In the genomic region with DNA sequence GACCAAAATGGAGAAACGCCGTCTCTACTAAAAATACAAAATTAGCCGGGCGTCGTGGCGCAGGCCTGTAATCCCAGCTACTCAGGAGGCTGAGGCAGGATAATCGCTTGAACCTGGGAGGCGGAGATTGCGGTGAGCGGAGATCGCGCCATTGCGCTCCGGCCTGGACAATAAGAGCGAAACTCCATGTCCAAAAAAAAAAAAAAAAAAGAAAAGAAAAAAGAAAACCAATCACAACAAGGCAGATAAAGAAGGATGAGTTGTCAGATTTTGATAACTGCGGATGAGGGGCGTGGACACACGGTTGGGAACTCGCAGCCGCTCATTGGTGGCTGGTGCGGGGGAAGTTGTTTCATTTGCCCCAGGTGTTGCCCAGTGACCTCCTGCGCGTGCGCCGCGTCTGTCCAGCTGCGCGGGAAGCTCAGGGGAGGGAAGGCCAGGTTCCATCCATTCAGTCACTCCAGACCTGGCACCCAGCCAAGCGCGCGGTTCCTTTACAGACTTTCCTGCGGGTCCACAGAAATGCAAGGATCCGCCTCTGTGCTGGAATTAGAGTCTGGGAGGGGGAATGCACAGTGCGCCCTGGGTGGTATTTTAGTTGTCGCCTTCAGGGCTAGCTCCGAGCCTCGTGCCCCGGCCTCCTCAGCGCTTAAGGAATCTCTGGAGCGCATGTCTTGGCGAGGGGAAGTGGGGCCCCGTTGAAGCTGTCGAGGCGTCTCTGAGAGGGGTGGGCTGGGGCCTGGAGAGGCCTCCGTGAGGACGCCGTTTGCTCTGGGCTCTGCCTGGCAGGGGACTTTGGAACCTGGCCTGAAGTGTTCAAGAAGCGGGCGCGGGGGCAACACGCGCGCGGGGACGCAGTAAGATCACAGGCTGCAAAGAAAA, we compare ENCODE assay signal across 1 cellular context.
A peak's percentile ranks its signal among the peaks of the same experiment; 100 is the strongest.
TF ChIP-seq lines count a peak whose summit lies in the region.

No MANE protein-coding gene starts in this region.

TF ChIP-seq in HepG2, 621 proteins besides CTCF, POLR2A, EP300 and RAD21 (continued from another document and continues in another):
- TF ChIP-seq, protein P1, sequence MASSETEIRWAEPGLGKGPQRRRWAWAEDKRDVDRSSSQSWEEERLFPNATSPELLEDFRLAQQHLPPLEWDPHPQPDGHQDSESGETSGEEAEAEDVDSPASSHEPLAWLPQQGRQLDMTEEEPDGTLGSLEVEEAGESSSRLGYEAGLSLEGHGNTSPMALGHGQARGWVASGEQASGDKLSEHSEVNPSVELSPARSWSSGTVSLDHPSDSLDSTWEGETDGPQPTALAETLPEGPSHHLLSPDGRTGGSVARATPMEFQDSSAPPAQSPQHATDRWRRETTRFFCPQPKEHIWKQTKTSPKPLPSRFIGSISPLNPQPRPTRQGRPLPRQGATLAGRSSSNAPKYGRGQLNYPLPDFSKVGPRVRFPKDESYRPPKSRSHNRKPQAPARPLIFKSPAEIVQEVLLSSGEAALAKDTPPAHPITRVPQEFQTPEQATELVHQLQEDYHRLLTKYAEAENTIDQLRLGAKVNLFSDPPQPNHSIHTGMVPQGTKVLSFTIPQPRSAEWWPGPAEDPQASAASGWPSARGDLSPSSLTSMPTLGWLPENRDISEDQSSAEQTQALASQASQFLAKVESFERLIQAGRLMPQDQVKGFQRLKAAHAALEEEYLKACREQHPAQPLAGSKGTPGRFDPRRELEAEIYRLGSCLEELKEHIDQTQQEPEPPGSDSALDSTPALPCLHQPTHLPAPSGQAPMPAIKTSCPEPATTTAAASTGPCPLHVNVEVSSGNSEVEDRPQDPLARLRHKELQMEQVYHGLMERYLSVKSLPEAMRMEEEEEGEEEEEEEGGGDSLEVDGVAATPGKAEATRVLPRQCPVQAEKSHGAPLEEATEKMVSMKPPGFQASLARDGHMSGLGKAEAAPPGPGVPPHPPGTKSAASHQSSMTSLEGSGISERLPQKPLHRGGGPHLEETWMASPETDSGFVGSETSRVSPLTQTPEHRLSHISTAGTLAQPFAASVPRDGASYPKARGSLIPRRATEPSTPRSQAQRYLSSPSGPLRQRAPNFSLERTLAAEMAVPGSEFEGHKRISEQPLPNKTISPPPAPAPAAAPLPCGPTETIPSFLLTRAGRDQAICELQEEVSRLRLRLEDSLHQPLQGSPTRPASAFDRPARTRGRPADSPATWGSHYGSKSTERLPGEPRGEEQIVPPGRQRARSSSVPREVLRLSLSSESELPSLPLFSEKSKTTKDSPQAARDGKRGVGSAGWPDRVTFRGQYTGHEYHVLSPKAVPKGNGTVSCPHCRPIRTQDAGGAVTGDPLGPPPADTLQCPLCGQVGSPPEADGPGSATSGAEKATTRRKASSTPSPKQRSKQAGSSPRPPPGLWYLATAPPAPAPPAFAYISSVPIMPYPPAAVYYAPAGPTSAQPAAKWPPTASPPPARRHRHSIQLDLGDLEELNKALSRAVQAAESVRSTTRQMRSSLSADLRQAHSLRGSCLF (CRISPR knock-in tag; IDR thresholded peaks at IDR 0.05; ENCODE audit: borderline replicate concordance) = peak; percentile 15; the same call in 1 of the 2 replicates
- TF ChIP-seq, protein P2, sequence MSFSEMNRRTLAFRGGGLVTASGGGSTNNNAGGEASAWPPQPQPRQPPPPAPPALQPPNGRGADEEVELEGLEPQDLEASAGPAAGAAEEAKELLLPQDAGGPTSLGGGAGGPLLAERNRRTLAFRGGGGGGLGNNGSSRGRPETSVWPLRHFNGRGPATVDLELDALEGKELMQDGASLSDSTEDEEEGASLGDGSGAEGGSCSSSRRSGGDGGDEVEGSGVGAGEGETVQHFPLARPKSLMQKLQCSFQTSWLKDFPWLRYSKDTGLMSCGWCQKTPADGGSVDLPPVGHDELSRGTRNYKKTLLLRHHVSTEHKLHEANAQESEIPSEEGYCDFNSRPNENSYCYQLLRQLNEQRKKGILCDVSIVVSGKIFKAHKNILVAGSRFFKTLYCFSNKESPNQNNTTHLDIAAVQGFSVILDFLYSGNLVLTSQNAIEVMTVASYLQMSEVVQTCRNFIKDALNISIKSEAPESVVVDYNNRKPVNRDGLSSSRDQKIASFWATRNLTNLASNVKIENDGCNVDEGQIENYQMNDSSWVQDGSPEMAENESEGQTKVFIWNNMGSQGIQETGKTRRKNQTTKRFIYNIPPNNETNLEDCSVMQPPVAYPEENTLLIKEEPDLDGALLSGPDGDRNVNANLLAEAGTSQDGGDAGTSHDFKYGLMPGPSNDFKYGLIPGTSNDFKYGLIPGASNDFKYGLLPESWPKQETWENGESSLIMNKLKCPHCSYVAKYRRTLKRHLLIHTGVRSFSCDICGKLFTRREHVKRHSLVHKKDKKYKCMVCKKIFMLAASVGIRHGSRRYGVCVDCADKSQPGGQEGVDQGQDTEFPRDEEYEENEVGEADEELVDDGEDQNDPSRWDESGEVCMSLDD (CRISPR knock-in tag; IDR thresholded peaks at IDR 0.05; ENCODE audit: borderline replicate concordance) = no peak
- no peak for TF ChIP-seq NFRKB (IDR thresholded peaks at IDR 0.05)
- TF ChIP-seq, protein P3, sequence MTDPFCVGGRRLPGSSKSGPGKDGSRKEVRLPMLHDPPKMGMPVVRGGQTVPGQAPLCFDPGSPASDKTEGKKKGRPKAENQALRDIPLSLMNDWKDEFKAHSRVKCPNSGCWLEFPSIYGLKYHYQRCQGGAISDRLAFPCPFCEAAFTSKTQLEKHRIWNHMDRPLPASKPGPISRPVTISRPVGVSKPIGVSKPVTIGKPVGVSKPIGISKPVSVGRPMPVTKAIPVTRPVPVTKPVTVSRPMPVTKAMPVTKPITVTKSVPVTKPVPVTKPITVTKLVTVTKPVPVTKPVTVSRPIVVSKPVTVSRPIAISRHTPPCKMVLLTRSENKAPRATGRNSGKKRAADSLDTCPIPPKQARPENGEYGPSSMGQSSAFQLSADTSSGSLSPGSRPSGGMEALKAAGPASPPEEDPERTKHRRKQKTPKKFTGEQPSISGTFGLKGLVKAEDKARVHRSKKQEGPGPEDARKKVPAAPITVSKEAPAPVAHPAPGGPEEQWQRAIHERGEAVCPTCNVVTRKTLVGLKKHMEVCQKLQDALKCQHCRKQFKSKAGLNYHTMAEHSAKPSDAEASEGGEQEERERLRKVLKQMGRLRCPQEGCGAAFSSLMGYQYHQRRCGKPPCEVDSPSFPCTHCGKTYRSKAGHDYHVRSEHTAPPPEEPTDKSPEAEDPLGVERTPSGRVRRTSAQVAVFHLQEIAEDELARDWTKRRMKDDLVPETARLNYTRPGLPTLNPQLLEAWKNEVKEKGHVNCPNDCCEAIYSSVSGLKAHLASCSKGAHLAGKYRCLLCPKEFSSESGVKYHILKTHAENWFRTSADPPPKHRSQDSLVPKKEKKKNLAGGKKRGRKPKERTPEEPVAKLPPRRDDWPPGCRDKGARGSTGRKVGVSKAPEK (CRISPR knock-in tag; IDR thresholded peaks at IDR 0.05; ENCODE audit: borderline replicate concordance) = 0 out of 2 replicates have a peak, but pooled peaks have one; percentile 36
- TF ChIP-seq ZNF567 (CRISPR knock-in tag; IDR thresholded peaks at IDR 0.05; ENCODE audit: borderline replicate concordance) = peak; percentile 61
- TF ChIP-seq MAF1 (CRISPR knock-in tag; IDR thresholded peaks at IDR 0.05; ENCODE audit: borderline replicate concordance) = no peak
- no peak for TF ChIP-seq BCL6 (CRISPR knock-in tag; IDR thresholded peaks at IDR 0.05)
- TF ChIP-seq BRD4 (CRISPR knock-in tag; IDR thresholded peaks at IDR 0.05) = 0 out of 2 replicates have a peak, but pooled peaks have one; percentile 18
- TF ChIP-seq, protein P4, sequence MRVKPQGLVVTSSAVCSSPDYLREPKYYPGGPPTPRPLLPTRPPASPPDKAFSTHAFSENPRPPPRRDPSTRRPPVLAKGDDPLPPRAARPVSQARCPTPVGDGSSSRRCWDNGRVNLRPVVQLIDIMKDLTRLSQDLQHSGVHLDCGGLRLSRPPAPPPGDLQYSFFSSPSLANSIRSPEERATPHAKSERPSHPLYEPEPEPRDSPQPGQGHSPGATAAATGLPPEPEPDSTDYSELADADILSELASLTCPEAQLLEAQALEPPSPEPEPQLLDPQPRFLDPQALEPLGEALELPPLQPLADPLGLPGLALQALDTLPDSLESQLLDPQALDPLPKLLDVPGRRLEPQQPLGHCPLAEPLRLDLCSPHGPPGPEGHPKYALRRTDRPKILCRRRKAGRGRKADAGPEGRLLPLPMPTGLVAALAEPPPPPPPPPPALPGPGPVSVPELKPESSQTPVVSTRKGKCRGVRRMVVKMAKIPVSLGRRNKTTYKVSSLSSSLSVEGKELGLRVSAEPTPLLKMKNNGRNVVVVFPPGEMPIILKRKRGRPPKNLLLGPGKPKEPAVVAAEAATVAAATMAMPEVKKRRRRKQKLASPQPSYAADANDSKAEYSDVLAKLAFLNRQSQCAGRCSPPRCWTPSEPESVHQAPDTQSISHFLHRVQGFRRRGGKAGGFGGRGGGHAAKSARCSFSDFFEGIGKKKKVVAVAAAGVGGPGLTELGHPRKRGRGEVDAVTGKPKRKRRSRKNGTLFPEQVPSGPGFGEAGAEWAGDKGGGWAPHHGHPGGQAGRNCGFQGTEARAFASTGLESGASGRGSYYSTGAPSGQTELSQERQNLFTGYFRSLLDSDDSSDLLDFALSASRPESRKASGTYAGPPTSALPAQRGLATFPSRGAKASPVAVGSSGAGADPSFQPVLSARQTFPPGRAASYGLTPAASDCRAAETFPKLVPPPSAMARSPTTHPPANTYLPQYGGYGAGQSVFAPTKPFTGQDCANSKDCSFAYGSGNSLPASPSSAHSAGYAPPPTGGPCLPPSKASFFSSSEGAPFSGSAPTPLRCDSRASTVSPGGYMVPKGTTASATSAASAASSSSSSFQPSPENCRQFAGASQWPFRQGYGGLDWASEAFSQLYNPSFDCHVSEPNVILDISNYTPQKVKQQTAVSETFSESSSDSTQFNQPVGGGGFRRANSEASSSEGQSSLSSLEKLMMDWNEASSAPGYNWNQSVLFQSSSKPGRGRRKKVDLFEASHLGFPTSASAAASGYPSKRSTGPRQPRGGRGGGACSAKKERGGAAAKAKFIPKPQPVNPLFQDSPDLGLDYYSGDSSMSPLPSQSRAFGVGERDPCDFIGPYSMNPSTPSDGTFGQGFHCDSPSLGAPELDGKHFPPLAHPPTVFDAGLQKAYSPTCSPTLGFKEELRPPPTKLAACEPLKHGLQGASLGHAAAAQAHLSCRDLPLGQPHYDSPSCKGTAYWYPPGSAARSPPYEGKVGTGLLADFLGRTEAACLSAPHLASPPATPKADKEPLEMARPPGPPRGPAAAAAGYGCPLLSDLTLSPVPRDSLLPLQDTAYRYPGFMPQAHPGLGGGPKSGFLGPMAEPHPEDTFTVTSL (CRISPR knock-in tag; IDR thresholded peaks at IDR 0.05; ENCODE audit: borderline replicate concordance) = no peak
- TF ChIP-seq ZSCAN21 (CRISPR knock-in tag; IDR thresholded peaks at IDR 0.05; ENCODE audit: borderline replicate concordance) = no peak; the same call in 1 of the 2 replicates
- TF ChIP-seq, protein P5, sequence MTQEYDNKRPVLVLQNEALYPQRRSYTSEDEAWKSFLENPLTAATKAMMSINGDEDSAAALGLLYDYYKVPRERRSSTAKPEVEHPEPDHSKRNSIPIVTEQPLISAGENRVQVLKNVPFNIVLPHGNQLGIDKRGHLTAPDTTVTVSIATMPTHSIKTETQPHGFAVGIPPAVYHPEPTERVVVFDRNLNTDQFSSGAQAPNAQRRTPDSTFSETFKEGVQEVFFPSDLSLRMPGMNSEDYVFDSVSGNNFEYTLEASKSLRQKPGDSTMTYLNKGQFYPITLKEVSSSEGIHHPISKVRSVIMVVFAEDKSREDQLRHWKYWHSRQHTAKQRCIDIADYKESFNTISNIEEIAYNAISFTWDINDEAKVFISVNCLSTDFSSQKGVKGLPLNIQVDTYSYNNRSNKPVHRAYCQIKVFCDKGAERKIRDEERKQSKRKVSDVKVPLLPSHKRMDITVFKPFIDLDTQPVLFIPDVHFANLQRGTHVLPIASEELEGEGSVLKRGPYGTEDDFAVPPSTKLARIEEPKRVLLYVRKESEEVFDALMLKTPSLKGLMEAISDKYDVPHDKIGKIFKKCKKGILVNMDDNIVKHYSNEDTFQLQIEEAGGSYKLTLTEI (CRISPR knock-in tag; conservative IDR thresholded peaks at IDR 0.05) = no peak
- TF ChIP-seq, protein P6, sequence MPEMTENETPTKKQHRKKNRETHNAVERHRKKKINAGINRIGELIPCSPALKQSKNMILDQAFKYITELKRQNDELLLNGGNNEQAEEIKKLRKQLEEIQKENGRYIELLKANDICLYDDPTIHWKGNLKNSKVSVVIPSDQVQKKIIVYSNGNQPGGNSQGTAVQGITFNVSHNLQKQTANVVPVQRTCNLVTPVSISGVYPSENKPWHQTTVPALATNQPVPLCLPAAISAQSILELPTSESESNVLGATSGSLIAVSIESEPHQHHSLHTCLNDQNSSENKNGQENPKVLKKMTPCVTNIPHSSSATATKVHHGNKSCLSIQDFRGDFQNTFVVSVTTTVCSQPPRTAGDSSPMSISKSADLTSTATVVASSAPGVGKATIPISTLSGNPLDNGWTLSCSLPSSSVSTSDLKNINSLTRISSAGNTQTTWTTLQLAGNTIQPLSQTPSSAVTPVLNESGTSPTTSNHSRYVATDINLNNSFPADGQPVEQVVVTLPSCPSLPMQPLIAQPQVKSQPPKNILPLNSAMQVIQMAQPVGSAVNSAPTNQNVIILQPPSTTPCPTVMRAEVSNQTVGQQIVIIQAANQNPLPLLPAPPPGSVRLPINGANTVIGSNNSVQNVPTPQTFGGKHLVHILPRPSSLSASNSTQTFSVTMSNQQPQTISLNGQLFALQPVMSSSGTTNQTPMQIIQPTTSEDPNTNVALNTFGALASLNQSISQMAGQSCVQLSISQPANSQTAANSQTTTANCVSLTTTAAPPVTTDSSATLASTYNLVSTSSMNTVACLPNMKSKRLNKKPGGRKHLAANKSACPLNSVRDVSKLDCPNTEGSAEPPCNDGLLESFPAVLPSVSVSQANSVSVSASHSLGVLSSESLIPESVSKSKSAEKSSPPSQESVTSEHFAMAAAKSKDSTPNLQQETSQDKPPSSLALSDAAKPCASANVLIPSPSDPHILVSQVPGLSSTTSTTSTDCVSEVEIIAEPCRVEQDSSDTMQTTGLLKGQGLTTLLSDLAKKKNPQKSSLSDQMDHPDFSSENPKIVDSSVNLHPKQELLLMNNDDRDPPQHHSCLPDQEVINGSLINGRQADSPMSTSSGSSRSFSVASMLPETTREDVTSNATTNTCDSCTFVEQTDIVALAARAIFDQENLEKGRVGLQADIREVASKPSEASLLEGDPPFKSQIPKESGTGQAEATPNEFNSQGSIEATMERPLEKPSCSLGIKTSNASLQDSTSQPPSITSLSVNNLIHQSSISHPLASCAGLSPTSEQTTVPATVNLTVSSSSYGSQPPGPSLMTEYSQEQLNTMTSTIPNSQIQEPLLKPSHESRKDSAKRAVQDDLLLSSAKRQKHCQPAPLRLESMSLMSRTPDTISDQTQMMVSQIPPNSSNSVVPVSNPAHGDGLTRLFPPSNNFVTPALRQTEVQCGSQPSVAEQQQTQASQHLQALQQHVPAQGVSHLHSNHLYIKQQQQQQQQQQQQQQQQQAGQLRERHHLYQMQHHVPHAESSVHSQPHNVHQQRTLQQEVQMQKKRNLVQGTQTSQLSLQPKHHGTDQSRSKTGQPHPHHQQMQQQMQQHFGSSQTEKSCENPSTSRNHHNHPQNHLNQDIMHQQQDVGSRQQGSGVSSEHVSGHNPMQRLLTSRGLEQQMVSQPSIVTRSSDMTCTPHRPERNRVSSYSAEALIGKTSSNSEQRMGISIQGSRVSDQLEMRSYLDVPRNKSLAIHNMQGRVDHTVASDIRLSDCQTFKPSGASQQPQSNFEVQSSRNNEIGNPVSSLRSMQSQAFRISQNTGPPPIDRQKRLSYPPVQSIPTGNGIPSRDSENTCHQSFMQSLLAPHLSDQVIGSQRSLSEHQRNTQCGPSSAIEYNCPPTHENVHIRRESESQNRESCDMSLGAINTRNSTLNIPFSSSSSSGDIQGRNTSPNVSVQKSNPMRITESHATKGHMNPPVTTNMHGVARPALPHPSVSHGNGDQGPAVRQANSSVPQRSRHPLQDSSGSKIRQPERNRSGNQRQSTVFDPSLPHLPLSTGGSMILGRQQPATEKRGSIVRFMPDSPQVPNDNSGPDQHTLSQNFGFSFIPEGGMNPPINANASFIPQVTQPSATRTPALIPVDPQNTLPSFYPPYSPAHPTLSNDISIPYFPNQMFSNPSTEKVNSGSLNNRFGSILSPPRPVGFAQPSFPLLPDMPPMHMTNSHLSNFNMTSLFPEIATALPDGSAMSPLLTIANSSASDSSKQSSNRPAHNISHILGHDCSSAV (CRISPR knock-in tag; IDR thresholded peaks at IDR 0.05; ENCODE audit: borderline replicate concordance) = no peak
- no peak for TF ChIP-seq RBFOX2 (IDR thresholded peaks at IDR 0.05; ENCODE audit: low read depth, low read length)
- TF ChIP-seq ELF4 (CRISPR knock-in tag; IDR thresholded peaks at IDR 0.05; ENCODE audit: borderline replicate concordance) = no peak
- peak; percentile 55; the same call in 1 of the 2 replicates for TF ChIP-seq HOXA5 (CRISPR knock-in tag; IDR thresholded peaks at IDR 0.05)
